ENCODE assay signal across 14 cellular contexts in genomic region chr11:130781906-130782305, GRCh38.
DNase-seq lines count a peak whose midpoint lies in the region; ATAC-seq and TF ChIP-seq lines count a peak whose summit lies in the region.
"Had no signal": no experiment of that assay in that cellular context is flagged by ENCODE, and none has a peak within 500 bp of the region (broad histone marks: within the 10 kb centered on the region; RNA-seq: fewer than 3 reads in every experiment).

No MANE protein-coding gene starts in this region.

- intact Hi-C loops in heart left ventricle (cut with DNase I): loop anchor here in 1 of 10 donors (5.0 kb wide), 1 partner anchor 105 kb away; no protein-coding TSS in a partner anchor
- intact Hi-C loops in cardiac septum (cut with DNase I): no loop called here
- intact Hi-C loops in left lung (cut with DNase I): no loop called here
- intact Hi-C loops in uterus (cut with DNase I; ENCODE audit: low total_unique reads): no loop called here

- CTCF ChIA-PET in activated CD4-positive, alpha-beta T cell treated with anti-CD3 and anti-CD28 coated beads, Interleukin-2, amount 10 ng/mL, durations not matched to agents 7 days and 5 days (lab: Charles Lee): no interaction called here

- POLR2A ChIA-PET in activated CD4-positive, alpha-beta T cell treated with anti-CD3 and anti-CD28 coated beads, Interleukin-2, amount 10 ng/mL, durations not matched to agents 7 days and 5 days (lab: Charles Lee): no interaction called here

- peak in 1 of 4 donors; percentile 21 for ATAC-seq in heart left ventricle
- no peak for ATAC-seq in left lung
- ATAC-seq in GM21360 (IDR thresholded peaks at IDR 0.05; ENCODE audit: unreplicated experiment): no peak
- ATAC-seq: activated T-cell treated with anti-CD3 and anti-CD28 coated beads, Interleukin-2, amount 50 U/mL, for 72 hours; mucosa of descending colon had no signal

- H3K27me3 ChIP-seq in heart left ventricle: no peaks in the 10 kb centered on the region
- no peaks in the 10 kb centered on the region for H3K27me3 ChIP-seq in left lung
- no peaks in the 10 kb centered on the region for H3K27me3 ChIP-seq in uterus

- H3K27ac ChIP-seq in heart left ventricle (peak overlapping the region in 7 of 12 donors; percentile 9 to 63 (median 59)), coronary artery (peak overlapping the region; percentile 71 to 81), left lung (peak overlapping the region; percentile 5 to 14), uterus (peak overlapping the region; percentile 45 to 47)
- H3K27ac ChIP-seq: WERI-Rb-1 had no signal

- no peaks in the 10 kb centered on the region for H3K9me3 Mint-ChIP-seq in activated CD4-positive, alpha-beta T cell treated with anti-CD3 and anti-CD28 coated beads, Interleukin-2, amount 10 ng/mL, durations not matched to agents 7 days and 5 days
- H3K9me3 Mint-ChIP-seq: activated T-cell treated with anti-CD3 and anti-CD28 coated beads, Interleukin-2, amount 50 U/mL, for 72 hours had no signal

- H3K4me1 ChIP-seq in heart left ventricle (peaks cover 0 to 28% (median 21%) of the 10 kb centered on the region in 12 donors), left lung (peaks cover 0 to 8% of the 10 kb centered on the region in 2 donors), uterus (no peaks in the 10 kb centered on the region)

- 72 to 86% (median 80%) methylated on average over 2 of the region's 2 CpGs for WGBS in heart left ventricle, 4 donors

- H3K36me3 Mint-ChIP-seq in activated CD4-positive, alpha-beta T cell treated with anti-CD3 and anti-CD28 coated beads, Interleukin-2, amount 10 ng/mL, durations not matched to agents 7 days and 5 days (ENCODE audit: low read depth): no peaks in the 10 kb centered on the region

- no peaks in the 10 kb centered on the region for H3K36me3 ChIP-seq in heart left ventricle
- H3K36me3 ChIP-seq in left lung: no peaks in the 10 kb centered on the region
- H3K36me3 ChIP-seq in uterus: no peaks in the 10 kb centered on the region
- H3K36me3 ChIP-seq: WERI-Rb-1 had no signal

- TF ChIP-seq CTCF in heart left ventricle (IDR thresholded peaks at IDR 0.05) (no peak), coronary artery (IDR thresholded peaks at IDR 0.05) (no peak), left lung (IDR thresholded peaks at IDR 0.05) (no peak), uterus (IDR thresholded peaks at IDR 0.05) (no peak)

- H3K27me3 Mint-ChIP-seq in activated CD4-positive, alpha-beta T cell treated with anti-CD3 and anti-CD28 coated beads, Interleukin-2, amount 10 ng/mL, durations not matched to agents 7 days and 5 days: peaks cover 6% of the 10 kb centered on the region

- TF ChIP-seq POLR2A in heart left ventricle (IDR thresholded peaks at IDR 0.05): no peak
- no peak for TF ChIP-seq POLR2A in uterus (IDR thresholded peaks at IDR 0.05)

- DNase-seq in heart left ventricle: no peak
- no peak for DNase-seq in cardiac septum (ENCODE audit: low spot score)
- peak; percentile 68 for DNase-seq in coronary artery (ENCODE audit: low spot score)
- no peak for DNase-seq in left lung
- DNase-seq in uterus: no peak
- no peak for DNase-seq in activated CD4-positive, alpha-beta T cell treated with anti-CD3 and anti-CD28 coated beads, Interleukin-2, amount 10 ng/mL, durations not matched to agents 7 days and 5 days
- DNase-seq in 8988T: no peak
- DNase-seq: activated T-cell treated with anti-CD3 and anti-CD28 coated beads, Interleukin-2, amount 50 U/mL, for 72 hours; head of caudate nucleus; mucosa of descending colon; NCI-H187 treated with DMSO at 0.1 percent for 48 hours; small intestine; WERI-Rb-1 had no signal

- H3K9me3 ChIP-seq in heart left ventricle: no peaks in the 10 kb centered on the region
- H3K9me3 ChIP-seq in left lung: no peaks in the 10 kb centered on the region
- H3K9me3 ChIP-seq in uterus: no peaks in the 10 kb centered on the region
- H3K9me3 ChIP-seq: mucosa of descending colon had no signal

- H3K4me1 Mint-ChIP-seq in activated CD4-positive, alpha-beta T cell treated with anti-CD3 and anti-CD28 coated beads, Interleukin-2, amount 10 ng/mL, durations not matched to agents 7 days and 5 days: no peaks in the 10 kb centered on the region

- no peak overlapping the region for H3K4me3 ChIP-seq in heart left ventricle
- no peak overlapping the region for H3K4me3 ChIP-seq in coronary artery
- no peak overlapping the region for H3K4me3 ChIP-seq in left lung
- no peak overlapping the region for H3K4me3 ChIP-seq in uterus
- H3K4me3 ChIP-seq: mucosa of descending colon had no signal

- H3K27ac Mint-ChIP-seq in activated CD4-positive, alpha-beta T cell treated with anti-CD3 and anti-CD28 coated beads, Interleukin-2, amount 10 ng/mL, durations not matched to agents 7 days and 5 days: no peak overlapping the region
- H3K27ac Mint-ChIP-seq: activated T-cell treated with anti-CD3 and anti-CD28 coated beads, Interleukin-2, amount 50 U/mL, for 72 hours had no signal

- no peak overlapping the region for H3K4me3 Mint-ChIP-seq in activated CD4-positive, alpha-beta T cell treated with anti-CD3 and anti-CD28 coated beads, Interleukin-2, amount 10 ng/mL, durations not matched to agents 7 days and 5 days
- H3K4me3 Mint-ChIP-seq: activated T-cell treated with anti-CD3 and anti-CD28 coated beads, Interleukin-2, amount 50 U/mL, for 72 hours had no signal

Comparison
In these comparisons a context has a peak if more than half of its experiments do, and no peak if none do; other contexts are left out.
1. H3K27ac ChIP-seq: peak in every context shown above with its lines; median percentile 76 in coronary artery; 59 in heart left ventricle; 46 in uterus; 10 in left lung.